27 cellular contexts compared by ENCODE assay signal in the genomic region with DNA sequence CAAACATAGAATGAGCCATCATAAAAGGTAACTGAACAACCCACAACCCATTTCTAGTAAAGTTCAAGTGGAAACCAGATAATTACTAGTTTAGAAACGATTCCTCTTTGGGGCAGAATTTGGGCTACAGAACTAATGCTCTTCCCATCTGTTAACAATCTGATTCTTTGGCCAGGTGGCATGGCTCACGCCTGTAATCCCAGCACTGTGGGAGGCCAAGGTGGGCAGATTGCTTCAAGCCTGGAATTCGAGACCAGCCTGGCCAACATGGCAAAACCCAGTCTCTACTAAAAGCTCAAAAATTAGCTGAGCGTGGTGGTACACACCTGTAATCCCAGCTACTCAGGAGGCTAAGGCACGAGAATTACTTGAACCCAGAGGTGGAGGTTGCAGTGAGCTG.
"Had no signal": no experiment of that assay in that cellular context is flagged by ENCODE, and none has a peak within 500 bp of the region (broad histone marks: within the 10 kb centered on the region; RNA-seq: fewer than 3 reads in every experiment).

No MANE protein-coding gene starts in this region.

- H3K27ac Mint-ChIP-seq: activated CD4-positive, alpha-beta memory T cell treated with anti-CD3 and anti-CD28 coated beads, Interleukin-2, amount 10 ng/mL, durations not matched to agents 7 days and 5 days; activated CD4-positive, alpha-beta T cell treated with anti-CD3 and anti-CD28 coated beads, Interleukin-2, amount 10 ng/mL, durations not matched to agents 24 days and 14 days; activated naive CD4-positive, alpha-beta T cell treated with anti-CD3 and anti-CD28 coated beads, Interleukin-2, amount 50 U/mL, for 72 hours; natural killer cell treated with Interleukin-12 subunit alpha and Interleukin-12 subunit beta and Interleukin-15 and Interleukin-18, amount 100 ng/mL, for 72 hours; stimulated activated memory B cell treated with anti-CD40 and anti-IgM and Interleukin-4, amounts not matched to agents 10 μg/mL and 1 μg/mL and 100 μg/mL, for 72 hours had no signal

- H3K4me1 ChIP-seq: breast epithelium, left lung, lower lobe of right lung, thyroid gland, vagina had no signal

- H3K27me3 Mint-ChIP-seq: activated CD4-positive, alpha-beta memory T cell treated with anti-CD3 and anti-CD28 coated beads, Interleukin-2, amount 10 ng/mL, durations not matched to agents 7 days and 5 days; activated CD4-positive, alpha-beta T cell treated with anti-CD3 and anti-CD28 coated beads, Interleukin-2, amount 10 ng/mL, durations not matched to agents 24 days and 14 days; natural killer cell treated with Interleukin-12 subunit alpha and Interleukin-12 subunit beta and Interleukin-15 and Interleukin-18, amount 100 ng/mL, for 72 hours; stimulated activated memory B cell treated with anti-CD40 and anti-IgM and Interleukin-4, amounts not matched to agents 10 μg/mL and 1 μg/mL and 100 μg/mL, for 72 hours had no signal

- H3K9me3 ChIP-seq: breast epithelium, esophagus squamous epithelium, left lung, lower lobe of right lung, stomach, thyroid gland, upper lobe of left lung, vagina had no signal

- DNase-seq: activated CD4-positive, alpha-beta memory T cell treated with anti-CD3 and anti-CD28 coated beads, Interleukin-2, amount 10 ng/mL, durations not matched to agents 7 days and 5 days; activated CD4-positive, alpha-beta T cell treated with anti-CD3 and anti-CD28 coated beads, Interleukin-2, amount 10 ng/mL, durations not matched to agents 24 days and 14 days; activated CD4-positive, CD25-positive, alpha-beta regulatory T cell treated with anti-CD3 and anti-CD28 coated beads, Interleukin-2, amount 50 U/mL, for 72 hours; activated naive CD4-positive, alpha-beta T cell; activated T-cell treated with anti-CD3 and anti-CD28 coated beads, Interleukin-2, amount 50 U/mL, for 72 hours; central memory CD4-positive, alpha-beta T cell; effector CD8-positive, alpha-beta T cell; esophagus squamous epithelium; foreskin melanocyte; kidney glomerular epithelial cell; left lung; lower lobe of right lung; mesendoderm; stimulated activated CD4-positive, alpha-beta T cell treated with anti-CD3 and anti-CD28 coated beads, Interleukin-12 subunit alpha, Interleukin-12 subunit beta, amount 100 ng/mL, for 4 hours; stimulated activated CD4-positive, alpha-beta T cell treated with anti-CD3 and anti-CD28 coated beads, Interleukin-4, amount 100 ng/mL, for 4 hours; stimulated activated CD8-positive, alpha-beta memory T cell treated with anti-CD3 and anti-CD28 coated beads, Interleukin-4, amount 100 ng/mL, for 48 hours; stomach; thyroid gland; upper lobe of left lung had no signal

- H3K4me3 Mint-ChIP-seq: activated CD4-positive, alpha-beta memory T cell treated with anti-CD3 and anti-CD28 coated beads, Interleukin-2, amount 10 ng/mL, durations not matched to agents 7 days and 5 days; activated CD4-positive, alpha-beta T cell treated with anti-CD3 and anti-CD28 coated beads, Interleukin-2, amount 10 ng/mL, durations not matched to agents 24 days and 14 days; activated T-cell treated with anti-CD3 and anti-CD28 coated beads, Interleukin-2, amount 50 U/mL, for 72 hours; natural killer cell treated with Interleukin-12 subunit alpha and Interleukin-12 subunit beta and Interleukin-15 and Interleukin-18, amount 100 ng/mL, for 72 hours; stimulated activated memory B cell treated with anti-CD40 and anti-IgM and Interleukin-4, amounts not matched to agents 10 μg/mL and 1 μg/mL and 100 μg/mL, for 72 hours had no signal

- ATAC-seq: activated naive CD4-positive, alpha-beta T cell treated with anti-CD3 and anti-CD28 coated beads, Interleukin-2, amount 50 U/mL, for 72 hours; activated T-cell treated with anti-CD3 and anti-CD28 coated beads, Interleukin-2, amount 50 U/mL, for 72 hours; left lung; lower lobe of right lung; natural killer cell treated with Interleukin-12 subunit alpha and Interleukin-12 subunit beta and Interleukin-15 and Interleukin-18, amount 100 ng/mL, for 72 hours; sciatic nerve; stimulated activated memory B cell treated with anti-CD40 and anti-IgM and Interleukin-4, amounts not matched to agents 10 μg/mL and 1 μg/mL and 100 μg/mL, for 72 hours had no signal

- H3K9me3 Mint-ChIP-seq: activated CD4-positive, alpha-beta T cell treated with anti-CD3 and anti-CD28 coated beads, Interleukin-2, amount 10 ng/mL, durations not matched to agents 24 days and 14 days; activated naive CD4-positive, alpha-beta T cell treated with anti-CD3 and anti-CD28 coated beads, Interleukin-2, amount 50 U/mL, for 72 hours; activated T-cell treated with anti-CD3 and anti-CD28 coated beads, Interleukin-2, amount 50 U/mL, for 72 hours; natural killer cell treated with Interleukin-12 subunit alpha and Interleukin-12 subunit beta and Interleukin-15 and Interleukin-18, amount 100 ng/mL, for 72 hours; stimulated activated memory B cell treated with anti-CD40 and anti-IgM and Interleukin-4, amounts not matched to agents 10 μg/mL and 1 μg/mL and 100 μg/mL, for 72 hours had no signal

- H3K27ac ChIP-seq: breast epithelium, epithelial cell of prostate, esophagus squamous epithelium, left lung, lower lobe of right lung, skin epidermis, stomach, thyroid gland, upper lobe of left lung, vagina had no signal

- H3K4me3 ChIP-seq: breast epithelium, esophagus squamous epithelium, left lung, lower lobe of right lung, skin epidermis, stomach, thyroid gland, upper lobe of left lung, vagina had no signal

- H3K36me3 ChIP-seq: breast epithelium had no signal

- H3K27me3 ChIP-seq: breast epithelium, esophagus squamous epithelium, left lung, stomach, thyroid gland, upper lobe of left lung, vagina had no signal
